In the genomic region with DNA sequence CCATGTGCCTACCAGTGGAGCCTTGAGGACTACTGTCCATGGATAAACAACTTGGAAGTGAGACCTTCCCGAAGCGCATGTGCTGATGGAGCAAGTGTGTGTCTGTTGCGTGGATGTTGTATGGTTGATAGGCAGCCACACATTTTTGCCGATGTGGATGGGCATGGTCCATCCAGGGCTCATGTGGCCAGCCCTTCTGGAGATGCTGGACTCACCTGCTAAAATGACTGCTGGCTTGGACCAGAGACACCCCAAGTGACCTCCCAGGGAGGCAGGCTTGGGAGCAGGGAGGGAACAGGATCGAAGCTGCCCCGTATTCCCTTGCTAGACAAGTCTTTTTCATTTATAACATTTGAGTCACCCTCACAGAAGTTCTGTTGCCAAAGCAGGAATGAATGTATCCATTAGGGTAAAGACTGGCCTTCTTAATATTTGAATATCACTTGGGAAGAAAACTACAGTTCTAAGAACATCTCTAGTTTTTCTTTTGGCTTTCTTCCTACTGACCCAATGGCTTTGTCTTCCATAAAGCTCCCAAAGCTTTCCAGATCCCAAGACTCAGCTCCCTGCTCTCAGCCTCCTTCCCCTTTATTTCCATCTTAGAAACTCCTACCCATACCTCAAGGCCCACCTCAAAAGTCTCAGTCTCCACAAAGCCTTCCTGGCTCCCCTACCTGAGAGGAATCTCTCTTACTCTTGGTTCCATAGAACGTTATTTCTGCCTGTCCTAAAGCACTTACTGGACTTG, we compare ENCODE assay signal across 18 cellular contexts. TPM values are rescaled to one million over a fixed set of nuclear protein-coding genes. Genes with fewer than 3 reads are reported as not detected.
"Had no signal": no experiment of that assay in that cellular context is flagged by ENCODE, and none has a peak within 500 bp of the region (broad histone marks: within the 10 kb centered on the region; RNA-seq: fewer than 3 reads in every experiment).

No MANE protein-coding gene starts in this region.

- H3K4me3 ChIP-seq: esophagus squamous epithelium, heart left ventricle, left lung, psoas muscle, stomach, thoracic aorta, uterus had no signal

- H3K27ac Mint-ChIP-seq: activated CD4-positive, alpha-beta memory T cell treated with anti-CD3 and anti-CD28 coated beads for 36 hours; activated naive CD4-positive, alpha-beta T cell treated with anti-CD3 and anti-CD28 coated beads for 36 hours had no signal

- H3K36me3 Mint-ChIP-seq: activated CD4-positive, alpha-beta memory T cell treated with anti-CD3 and anti-CD28 coated beads for 36 hours had no signal

- H3K9me3 Mint-ChIP-seq: activated CD4-positive, alpha-beta memory T cell treated with anti-CD3 and anti-CD28 coated beads for 36 hours; activated naive CD4-positive, alpha-beta T cell treated with anti-CD3 and anti-CD28 coated beads for 36 hours had no signal

- H3K9me3 ChIP-seq: breast epithelium, esophagus squamous epithelium, heart left ventricle, left lung, neutrophil, psoas muscle, stomach, thoracic aorta, uterus had no signal

- H3K27me3 ChIP-seq: breast epithelium, dorsolateral prefrontal cortex, heart left ventricle, uterus had no signal

- H3K4me1 ChIP-seq: psoas muscle, uterus had no signal

- H3K36me3 ChIP-seq: breast epithelium, esophagus squamous epithelium, heart left ventricle, left lung, neutrophil, stomach, thoracic aorta, uterus had no signal

- H3K27ac ChIP-seq: neutrophil, psoas muscle, thoracic aorta, uterus, VCaP had no signal

- DNase-seq: activated CD4-positive, alpha-beta memory T cell treated with anti-CD3 and anti-CD28 coated beads for 36 hours; activated naive CD4-positive, alpha-beta T cell treated with anti-CD3 and anti-CD28 coated beads for 36 hours; dorsolateral prefrontal cortex; esophagus squamous epithelium; foreskin melanocyte; left lung; mesendoderm; psoas muscle; stimulated activated CD4-positive, alpha-beta T cell treated with anti-CD3 and anti-CD28 coated beads, Interleukin-4, amount 100 ng/mL, for 4 hours; stomach; T-helper 1 cell; uterus had no signal

- H3K4me3 Mint-ChIP-seq: activated CD4-positive, alpha-beta memory T cell treated with anti-CD3 and anti-CD28 coated beads for 36 hours; activated naive CD4-positive, alpha-beta T cell treated with anti-CD3 and anti-CD28 coated beads for 36 hours had no signal

- ATAC-seq: heart left ventricle, psoas muscle had no signal

RNA-seq across cellular contexts. Expression of gene CLRN3, which starts 17.1 kb away (rescaled TPM):
- total RNA-seq: activated CD4-positive, alpha-beta memory T cell treated with anti-CD3 and anti-CD28 coated beads for 36 hours; activated naive CD4-positive, alpha-beta T cell treated with anti-CD3 and anti-CD28 coated beads for 36 hours; esophagus squamous epithelium; left lung; psoas muscle; SK-MEL-5; thoracic aorta; uterus had no signal
- polyA plus RNA-seq: heart left ventricle had no signal
